Comparison of ENCODE assay signal across 26 cellular contexts in the genomic region with DNA sequence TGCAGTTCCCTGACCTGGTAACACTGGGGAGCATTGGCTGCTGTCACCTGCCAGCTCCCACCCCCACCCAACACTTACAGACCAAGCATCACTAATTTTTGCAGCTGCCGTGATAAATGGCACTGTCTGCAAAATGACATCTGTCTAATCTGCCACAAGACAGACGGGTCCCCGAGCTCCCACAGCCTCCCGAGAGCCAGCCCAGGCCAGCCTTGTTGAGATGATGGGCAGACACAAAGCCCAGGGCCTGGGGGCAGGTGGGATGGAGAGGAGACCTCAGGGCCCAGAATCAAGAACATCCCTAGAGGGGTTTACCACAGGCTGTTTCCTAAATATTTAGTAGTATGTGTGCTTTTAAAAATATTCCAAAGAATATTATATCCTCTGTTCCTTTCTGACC.
DNase-seq lines count a peak whose midpoint lies in the region; ATAC-seq, FAIRE-seq and TF ChIP-seq lines count a peak whose summit lies in the region.
"Had no signal": no experiment of that assay in that cellular context is flagged by ENCODE, and none has a peak within 500 bp of the region (broad histone marks: within the 10 kb centered on the region; RNA-seq: fewer than 3 reads in every experiment).

No MANE protein-coding gene starts in this region.

- H3K4me3 ChIP-seq in kidney (ENCODE audit: low read length in 2 of 2) (no peak overlapping the region), brain microvascular endothelial cell (ENCODE audit: low read depth, low read length) (no peak overlapping the region)
- H3K4me3 ChIP-seq: A549, K562, Peyer's patch had no signal

- H3K27ac ChIP-seq in kidney (ENCODE audit: low read depth in 2 of 2, low read length in 2 of 2) = no peak overlapping the region
- H3K27ac ChIP-seq in brain microvascular endothelial cell = no peak overlapping the region
- H3K27ac ChIP-seq: A549, Peyer's patch had no signal

- TF ChIP-seq CTCF in kidney (IDR thresholded peaks at IDR 0.05; ENCODE audit: borderline replicate concordance, extremely low read depth, insufficient read depth) (no peak), brain microvascular endothelial cell (IDR thresholded peaks at IDR 0.05; ENCODE audit: low read depth, low read length, missing control alignments) (no peak)

- DNase-seq in left ventricle myocardium superior (peak; percentile 12), Right ventricle myocardium superior (no peak), NCI-H2171 treated with DMSO at 0.1 percent for 48 hours (lab: John Stamatoyannopoulos, UW) (peak; percentile 75), kidney (peak; percentile 57), brain microvascular endothelial cell (no peak), hypothalamus (lab: John Stamatoyannopoulos, UW) (no peak)
- DNase-seq: AML-193; C1 segment of cervical spinal cord; CD4-positive, alpha-beta memory T cell; COR-L47; DMS53; Kasumi-1; NCI-H1092 treated with DMSO at 0.1 percent for 48 hours; NCI-H146; NCI-H2029 treated with DMSO at 0.1 percent for 48 hours; NCI-H345; NCI-H510A treated with DMSO at 0.1 percent for 48 hours; NCI-H774; OCI-M1; Peyer's patch; SK-N-SH; SW 1271 had no signal

- H3K27me3 ChIP-seq in brain microvascular endothelial cell (replicated peaks) = no peaks in the 10 kb centered on the region
- H3K27me3 ChIP-seq: Peyer's patch had no signal

- H3K9ac ChIP-seq in kidney (ENCODE audit: low read length in 2 of 2) = no peak overlapping the region
- H3K9ac ChIP-seq: SK-N-SH had no signal

- H3K36me3 ChIP-seq in kidney (ENCODE audit: control insufficient read depth in 1 of 2, insufficient read depth in 2 of 2, low read length in 2 of 2) = no peaks in the 10 kb centered on the region
- H3K36me3 ChIP-seq in brain microvascular endothelial cell (replicated peaks) = no peaks in the 10 kb centered on the region
- H3K36me3 ChIP-seq: Peyer's patch had no signal

- no peak for ATAC-seq in left ventricle myocardium superior
- no peak for ATAC-seq in Right ventricle myocardium superior (ENCODE audit: poor library complexity)
- ATAC-seq in HG03457 (IDR thresholded peaks at IDR 0.05; ENCODE audit: unreplicated experiment) = no peak
- ATAC-seq: A549, K562 had no signal

- no peaks in the 10 kb centered on the region for H3K4me1 ChIP-seq in kidney (ENCODE audit: control insufficient read depth in 1 of 2, insufficient read depth in 1 of 2, low read depth in 1 of 2, low read length in 2 of 2)
- H3K4me1 ChIP-seq: Peyer's patch had no signal

- no peak for FAIRE-seq in kidney (lab: Jason Lieb, UNC)
- FAIRE-seq: A549, GM18507, K562 had no signal

- intact Hi-C loops in left ventricle myocardium superior (cut with micrococcal nuclease) (no loop called here), Right ventricle myocardium superior (cut with DNase I) (no loop called here), kidney (cut with DNase I) (no loop called here)

- in situ Hi-C loops in brain microvascular endothelial cell (cut with HindIII; ENCODE audit: low pct_ligation_motif_present, low sequenced_read_pairs) = no loop called here

- no peaks in the 10 kb centered on the region for H3K9me3 ChIP-seq in kidney (ENCODE audit: control insufficient read depth in 1 of 2, low read length in 2 of 2)
- H3K9me3 ChIP-seq: A549, Peyer's patch, SK-N-SH had no signal

Comparison
In these comparisons a context has a peak if more than half of its experiments do, and no peak if none do; other contexts are left out.
1. DNase-seq: peak in left ventricle myocardium superior (single experiment), NCI-H2171 treated with DMSO at 0.1 percent for 48 hours (single experiment) and kidney (single experiment); none in Right ventricle myocardium superior (single experiment), brain microvascular endothelial cell (single experiment) and hypothalamus (0 of 51).